ENCODE assay signal across 1 cellular context in the genomic region with DNA sequence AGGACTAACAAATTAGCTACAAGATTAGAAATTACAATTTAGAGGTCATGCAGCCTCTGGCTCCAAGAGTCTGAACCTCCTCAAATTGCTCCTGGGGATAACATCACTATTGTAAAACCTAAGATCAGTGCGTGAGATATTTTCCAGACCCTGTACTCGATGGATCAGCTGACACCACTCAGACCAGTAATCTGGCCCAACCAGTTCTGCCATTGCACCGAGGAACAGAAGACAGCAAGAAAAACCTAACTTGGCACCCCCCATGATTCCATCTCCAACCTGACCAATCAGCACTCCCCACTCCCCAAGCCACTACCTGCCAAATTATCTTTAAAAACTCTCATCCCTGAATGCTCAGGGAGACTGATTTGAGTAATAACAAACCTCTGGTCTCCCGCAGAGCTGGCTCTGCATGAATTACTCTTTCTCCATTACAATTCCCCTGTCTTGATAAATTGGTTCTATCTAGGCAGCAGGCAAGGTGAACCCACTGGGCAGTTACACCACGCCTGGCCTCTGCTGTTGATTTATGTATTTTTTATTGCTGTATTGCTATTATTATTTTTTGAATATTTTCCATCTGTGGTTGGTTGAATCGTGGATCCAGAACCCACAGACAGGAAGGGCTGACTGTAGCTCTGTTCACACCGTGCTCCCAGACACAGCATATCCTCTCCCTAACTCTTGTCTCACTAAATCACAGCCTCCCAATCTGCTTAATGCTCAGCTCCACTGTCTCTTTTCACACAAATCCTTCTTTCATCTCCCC.
TF ChIP-seq lines count a peak whose summit lies in the region.

No MANE protein-coding gene starts in this region.

TF ChIP-seq in SK-N-SH, 30 proteins besides CTCF, POLR2A, EP300 and RAD21:
- no peak for TF ChIP-seq TCF12 (IDR thresholded peaks at IDR 0.05)
- TF ChIP-seq, protein P1, sequence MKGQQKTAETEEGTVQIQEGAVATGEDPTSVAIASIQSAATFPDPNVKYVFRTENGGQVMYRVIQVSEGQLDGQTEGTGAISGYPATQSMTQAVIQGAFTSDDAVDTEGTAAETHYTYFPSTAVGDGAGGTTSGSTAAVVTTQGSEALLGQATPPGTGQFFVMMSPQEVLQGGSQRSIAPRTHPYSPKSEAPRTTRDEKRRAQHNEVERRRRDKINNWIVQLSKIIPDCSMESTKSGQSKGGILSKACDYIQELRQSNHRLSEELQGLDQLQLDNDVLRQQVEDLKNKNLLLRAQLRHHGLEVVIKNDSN (IDR thresholded peaks at IDR 0.05; ENCODE audit: borderline replicate concordance, low read depth) = no peak
- TF ChIP-seq PBX3 (IDR thresholded peaks at IDR 0.05) = no peak
